ENCODE assay signal across 24 cellular contexts in the genomic region with DNA sequence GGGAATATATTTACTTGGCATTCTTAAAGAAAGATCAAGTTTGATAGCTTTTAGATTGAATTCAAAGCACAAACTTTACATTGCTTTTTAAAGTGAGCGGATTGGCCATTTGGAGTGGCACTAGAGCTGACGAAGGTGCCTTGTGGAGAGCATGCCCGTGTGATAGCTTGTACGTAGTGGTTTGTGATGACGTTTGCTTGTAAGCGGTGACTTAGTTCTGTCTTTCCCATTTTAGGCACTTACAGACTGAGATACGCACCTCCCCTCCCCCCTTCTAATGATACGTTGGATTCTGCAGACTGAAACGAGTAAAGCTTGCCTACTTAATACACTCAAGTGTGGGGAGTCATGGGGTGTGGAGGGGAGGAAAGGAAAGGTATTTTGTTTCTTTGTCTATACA.
"Had no signal": no experiment of that assay in that cellular context is flagged by ENCODE, and none has a peak within 500 bp of the region (broad histone marks: within the 10 kb centered on the region; RNA-seq: fewer than 3 reads in every experiment).

No MANE protein-coding gene starts in this region.

- H3K27me3 ChIP-seq: neutrophil, stomach, suprapubic skin, tibial artery, upper lobe of right lung had no signal

- H3K4me1 ChIP-seq: suprapubic skin, upper lobe of right lung had no signal

- H3K4me3 ChIP-seq: left ventricle myocardium inferior, skin epidermis, stomach, suprapubic skin, tibial artery, upper lobe of right lung had no signal

- ATAC-seq: activated naive CD4-positive, alpha-beta T cell treated with anti-CD3 and anti-CD28 coated beads, Interleukin-2, amount 50 U/mL, for 72 hours; T-helper 17 cell; upper lobe of right lung; WTC11 had no signal

- H3K9me3 ChIP-seq: left ventricle myocardium inferior, neutrophil, stomach, suprapubic skin, tibial artery, upper lobe of right lung had no signal

- H3K27ac ChIP-seq: left ventricle myocardium inferior, neutrophil, stomach, suprapubic skin, tibial artery, upper lobe of right lung had no signal

- DNase-seq: activated CD4-positive, alpha-beta memory T cell treated with anti-CD3 and anti-CD28 coated beads, Interleukin-2, amount 10 ng/mL, durations not matched to agents 7 days and 5 days; activated CD4-positive, alpha-beta T cell treated with anti-CD3 and anti-CD28 coated beads for 1 hour; activated CD4-positive, alpha-beta T cell treated with anti-CD3 and anti-CD28 coated beads, Interleukin-2, amount 10 ng/mL, durations not matched to agents 7 days and 5 days; activated naive CD4-positive, alpha-beta T cell; activated T-cell treated with anti-CD3 and anti-CD28 coated beads, Interleukin-2, amount 50 U/mL, for 48 hours; dermis blood vessel endothelial cell; effector CD4-positive, alpha-beta T cell; left ventricle myocardium inferior; stimulated activated CD4-positive, alpha-beta T cell treated with anti-CD3 and anti-CD28 coated beads, Interleukin-12 subunit alpha, Interleukin-12 subunit beta, amount 100 ng/mL, for 4 hours; stimulated activated CD4-positive, alpha-beta T cell treated with anti-CD3 and anti-CD28 coated beads, Interleukin-4, amount 100 ng/mL, for 1 hour; stomach; T-helper 17 cell; T1000; tibial artery; upper lobe of right lung had no signal

- FAIRE-seq: bronchial epithelial cell, endometrium, frontal cortex, islet of Langerhans had no signal
